ENCODE assay signal across 8 cellular contexts in genomic region chr9:125143377-125144090, GRCh38. TPM values are rescaled to one million over a fixed set of nuclear protein-coding genes. Genes with fewer than 3 reads are reported as not detected.
DNase-seq lines count a peak whose midpoint lies in the region; ATAC-seq and TF ChIP-seq lines count a peak whose summit lies in the region.

TSS of gene SCAI (minus strand) at chr9:125143528. CDS start at chr9:125143437, 91 bp downstream.

- H3K4me1 ChIP-seq in Caco-2 (no peaks in the 10 kb centered on the region), endodermal cell (ENCODE audit: control insufficient read depth, insufficient read depth, low read length) (no peaks in the 10 kb centered on the region), mesodermal cell (ENCODE audit: control insufficient read depth, insufficient read depth, low read length, poor library complexity, severe bottlenecking) (no peaks in the 10 kb centered on the region)

- peak; percentile 96 for ATAC-seq in GM21360 (IDR thresholded peaks at IDR 0.05; ENCODE audit: unreplicated experiment)

- TF ChIP-seq CTCF in Caco-2 (IDR thresholded peaks at IDR 0.05; ENCODE audit: insufficient read depth in 1 of 2, low read depth in 1 of 2, low read length in 1 of 2, severe bottlenecking in 1 of 2, unreplicated experiment in 1 of 2) (peak; percentile 94 to 98), endodermal cell (conservative IDR thresholded peaks at IDR 0.05) (peak; percentile 98)

- peak within 1 kb of the TSS; percentile 96 for H3K4me3 Mint-ChIP-seq in Caco-2 (ENCODE audit: unreplicated experiment)
- H3K4me3 Mint-ChIP-seq in endodermal cell, result peak within 1 kb of the TSS; percentile 83

- H3K27me3 ChIP-seq in Caco-2 (replicated peaks; ENCODE audit: control insufficient read depth, insufficient read depth, low read length), result no peaks in the 10 kb centered on the region
- no peaks in the 10 kb centered on the region for H3K27me3 ChIP-seq in endodermal cell (ENCODE audit: control insufficient read depth, insufficient read depth, low read length, poor library complexity, severe bottlenecking)

- no TSS peak for BruUV-seq in Caco-2 (replicated peaks; lab: Mats Ljungman, UMichigan)

- H3K4me1 Mint-ChIP-seq in Caco-2 (ENCODE audit: low read depth, unreplicated experiment) (no peaks in the 10 kb centered on the region), endodermal cell (peaks cover 4% of the 10 kb centered on the region)

- H3K27ac Mint-ChIP-seq in Caco-2 (ENCODE audit: unreplicated experiment) (peak within 1 kb of the TSS; percentile 85), endodermal cell (peak within 1 kb of the TSS; percentile 89)

- H3K27me3 Mint-ChIP-seq in Caco-2 (ENCODE audit: insufficient read depth, unreplicated experiment) (no peaks in the 10 kb centered on the region), endodermal cell (ENCODE audit: insufficient read depth) (no peaks in the 10 kb centered on the region)

- H3K4me3 ChIP-seq in Caco-2 (ENCODE audit: low read depth, low read length) (peak within 1 kb of the TSS; percentile 92), endodermal cell (ENCODE audit: low read length) (peak within 1 kb of the TSS; percentile 85), mesodermal cell (ENCODE audit: extremely low read depth, insufficient read depth, low read length, poor library complexity, severe bottlenecking) (peak within 1 kb of the TSS; percentile 52)

- H3K9me3 ChIP-seq in Caco-2 (no peaks in the 10 kb centered on the region), endodermal cell (ENCODE audit: control insufficient read depth, low read length) (no peaks in the 10 kb centered on the region), mesodermal cell (ENCODE audit: control insufficient read depth, low read length) (no peaks in the 10 kb centered on the region)

- H3K27ac ChIP-seq in endodermal cell (ENCODE audit: low read depth, low read length) (no peak within 1 kb of the TSS), mesodermal cell (ENCODE audit: low read depth, low read length, severe bottlenecking) (no peak within 1 kb of the TSS)

- H3K36me3 Mint-ChIP-seq in Caco-2 (ENCODE audit: insufficient read depth, unreplicated experiment) (peaks cover 25% of the 10 kb centered on the region), endodermal cell (ENCODE audit: low read depth) (peaks cover 16% of the 10 kb centered on the region)

- 0 to 1% methylated on average over 28 to 46 of the region's 46 CpGs for WGBS in endodermal cell (ENCODE audit: insufficient coverage in 1 of 2, insufficient read length in 1 of 2), 2 experiments
- 2 to 5% methylated on average over 20 to 41 of the region's 46 CpGs for WGBS in mesodermal cell (ENCODE audit: insufficient coverage in 2 of 2), 2 experiments

- no peaks in the 10 kb centered on the region for H3K9me3 Mint-ChIP-seq in Caco-2 (ENCODE audit: unreplicated experiment)
- H3K9me3 Mint-ChIP-seq in endodermal cell, result no peaks in the 10 kb centered on the region

- CTCF ChIA-PET in Caco-2 (lab: Charles Lee), result interaction anchor here (0.6 to 1.3 kb wide), 11 partner anchors 13 to 690 kb away, joined by 3 to 6 read pairs (median 4); no protein-coding TSS in a partner anchor

- H3K9ac ChIP-seq in endodermal cell (ENCODE audit: extremely low read depth, low read length, poor library complexity, severe bottlenecking), result peak within 1 kb of the TSS; percentile 42

- POLR2A ChIA-PET in Caco-2 (lab: Charles Lee), result interaction anchor here (1.0 kb wide), 1 partner anchor 98 kb away, joined by 3 read pairs; the partner anchor contains the start of gene HSPA5

- DNase-seq in Caco-2, result peak; percentile 99 to 100
- DNase-seq in HT1080 (ENCODE audit: low read depth), result peak; percentile 98
- DNase-seq in NOMO-1 (lab: John Stamatoyannopoulos, UW; ENCODE audit: unreplicated experiment in 2 of 2), result peak; percentile 98 to 99
- peak; percentile 97 to 98 for DNase-seq in activated CD8-positive, alpha-beta memory T cell treated with anti-CD3 and anti-CD28 coated beads for 4 hours (ENCODE audit: low read depth in 2 of 2)
- DNase-seq in endodermal cell, result peak; percentile 100
- peak; percentile 94 to 99 for DNase-seq in stimulated activated CD8-positive, alpha-beta memory T cell treated with anti-CD3 and anti-CD28 coated beads, Interleukin-15, amount 100 ng/mL, for 4 hours (ENCODE audit: low read depth in 2 of 2)

- H3K36me3 ChIP-seq in Caco-2 (ENCODE audit: control insufficient read depth, insufficient read depth, low read length) (no peaks in the 10 kb centered on the region), endodermal cell (ENCODE audit: control insufficient read depth, insufficient read depth, low read length) (peaks cover 16% of the 10 kb centered on the region), mesodermal cell (ENCODE audit: control insufficient read depth, insufficient read depth, low read length) (peaks cover 16% of the 10 kb centered on the region)

- intact Hi-C loops in Caco-2 (cut with micrococcal nuclease; ENCODE audit: unreplicated experiment), result loop anchor here (1.0 to 5.0 kb wide), 3 partner anchors 203 to 281 kb away; partner anchors contain the start of genes ARPC5L and RPL35

RNA-seq across cellular contexts. Expression of gene SCAI, which starts in this region (rescaled TPM):
- 10.1 and 13.0 TPM in 2 replicates for total RNA-seq in Caco-2 (2022)
- total RNA-seq in HT1080 (2014; rRNA removed; shearing (Covaris generic)), result 3.5 and 7.3 TPM in 2 replicates
- 2.8 and 3.8 TPM in 2 replicates for polyA plus RNA-seq in HT1080 (2015; cell fraction: cytosol; rRNA removed)
- polyA plus RNA-seq in HT1080 (2015; cell fraction: nucleus; rRNA removed), result 5.0 and 8.5 TPM in 2 replicates
- total RNA-seq in endodermal cell, result 10 to 100 TPM; 22.9 to 34.7 TPM
- 10.9 TPM for polyA plus RNA-seq in endodermal cell (2013, experiment 1 of 2)
- polyA plus RNA-seq in endodermal cell (2013, experiment 2 of 2), result 12.0 TPM
- 9.5 TPM for polyA plus RNA-seq in mesodermal cell (2013, experiment 1 of 2)
- 7.1 TPM for polyA plus RNA-seq in mesodermal cell (2013, experiment 2 of 2)
